In genomic region chr16:86073763-86074493, GRCh38 we compare ENCODE assay signal across 19 cellular contexts.
DNase-seq lines count a peak whose midpoint lies in the region; ATAC-seq, FAIRE-seq and TF ChIP-seq lines count a peak whose summit lies in the region.
"Had no signal": no experiment of that assay in that cellular context is flagged by ENCODE, and none has a peak within 500 bp of the region (broad histone marks: within the 10 kb centered on the region; RNA-seq: fewer than 3 reads in every experiment).

No MANE protein-coding gene starts in this region.

- intact Hi-C loops in tibial artery (cut with DNase I; ENCODE audit: low total_unique reads) = no loop called here

- CTCF ChIA-PET in H1 (lab: Charles Lee; ENCODE audit: partially characterized antibody) = interaction anchor here (0.6 to 4.9 kb wide), 33 partner anchors 9 to 452 kb away, joined by 3 to 75 read pairs (median 4); no protein-coding TSS in a partner anchor

- no peak overlapping the region for H2AFZ ChIP-seq in H1 (ENCODE audit: low read length)

- TF ChIP-seq CTCF in Peyer's patch (IDR thresholded peaks at IDR 0.05) = no peak
- no peak for TF ChIP-seq CTCF in H1 (IDR thresholded peaks at IDR 0.05; ENCODE audit: control extremely low read depth in 1 of 3, insufficient read depth in 1 of 3, low read depth in 1 of 3, low read length in 3 of 3)
- TF ChIP-seq CTCF in tibial artery (IDR thresholded peaks at IDR 0.05) = no peak

- peak overlapping the region; percentile 83 for H3K4ac ChIP-seq in H1 (replicated peaks; ENCODE audit: insufficient read length, low read depth, low read length)

- H3K27me3 ChIP-seq in Peyer's patch (no peaks in the 10 kb centered on the region), H1 (replicated peaks in 1 of 4; ENCODE audit: control insufficient read depth in 3 of 4, extremely low read depth in 1 of 4, insufficient read depth in 3 of 4, low read length in 3 of 4) (peaks cover 0 to 2% (median 0%) of the 10 kb centered on the region in 4 experiments; a peak in 2 of 7 replicates), tibial artery (peaks cover 0 to 83% of the 10 kb centered on the region in 2 donors)

- no peak overlapping the region for H3K27ac Mint-ChIP-seq in stimulated activated memory B cell treated with anti-CD40 and anti-IgM and Interleukin-4, amounts not matched to agents 10 μg/mL and 1 μg/mL and 100 μg/mL, for 72 hours

- peaks cover 69% of the 10 kb centered on the region for H3K27me3 Mint-ChIP-seq in stimulated activated memory B cell treated with anti-CD40 and anti-IgM and Interleukin-4, amounts not matched to agents 10 μg/mL and 1 μg/mL and 100 μg/mL, for 72 hours

- H3K9ac ChIP-seq in H1 (replicated peaks in 1 of 4; ENCODE audit: extremely low read depth in 1 of 4, low read depth in 3 of 4, low read length in 3 of 4) = no peak overlapping the region; a peak in 1 of 7 replicates

- H3K18ac ChIP-seq in H1 (ENCODE audit: extremely low read depth, low read length) = peak overlapping the region; percentile 32; the same call in 1 of the 2 replicates

- no peak overlapping the region for H3K4me3 ChIP-seq in Peyer's patch
- no peak overlapping the region for H3K4me3 ChIP-seq in H1 (ENCODE audit: extremely low read depth in 1 of 4, insufficient read depth in 2 of 4, low read depth in 3 of 4, low read length in 4 of 4)
- no peak overlapping the region for H3K4me3 ChIP-seq in tibial artery

- DNase-seq in Peyer's patch = peak in 2 of 3 donors; percentile 27 to 34
- DNase-seq in H1 (ENCODE audit: low read depth in 1 of 2, low spot score in 2 of 2) = no peak
- peak; percentile 62 for DNase-seq in mesenteric fat pad (ENCODE audit: low spot score)
- DNase-seq in tibial artery = peak; percentile 10 to 51
- no peak for DNase-seq in NCI-H2227 (lab: John Stamatoyannopoulos, UW; ENCODE audit: unreplicated experiment)
- DNase-seq: AML-193, Karpas-422, MM.1S, NCI-H2029, NCI-H2171 treated with DMSO at 0.1 percent for 48 hours, NCI-H510A, SIG-M5 had no signal

- peak overlapping the region; percentile 55 for H2BK120ac ChIP-seq in H1 (replicated peaks; ENCODE audit: low read depth, low read length)

- TF ChIP-seq EP300 in H1 (IDR thresholded peaks at IDR 0.05; ENCODE audit: borderline replicate concordance in 1 of 2, low read depth in 2 of 2, low read length in 2 of 2) = no peak

- H3K27ac ChIP-seq in Peyer's patch (peak overlapping the region in 2 of 4 donors; percentile 57 to 68), H1 (ENCODE audit: low read depth, low read length) (no peak overlapping the region), tibial artery (no peak overlapping the region)
- H3K27ac ChIP-seq: HL-60 had no signal

- TF ChIP-seq POLR2A in Peyer's patch (IDR thresholded peaks at IDR 0.05) = no peak
- no peak for TF ChIP-seq POLR2A in H1 (IDR thresholded peaks at IDR 0.05; ENCODE audit: control extremely low read depth in 1 of 2, low read depth in 2 of 2, low read length in 2 of 2)

- H2BK20ac ChIP-seq in H1 (ENCODE audit: low read length) = peak overlapping the region; percentile 90; the same call in 1 of the 2 replicates

- 80% methylated on average over 9 of the region's 9 CpGs; no CpG with 5 or more reads in 1 of the 2 experiments for WGBS in H1 (ENCODE audit: extremely low coverage in 1 of 2, insufficient coverage in 1 of 2, insufficient read length in 1 of 2, insufficient replicate concordance in 2 of 2, low coverage in 1 of 2, low lambda C conversion rate in 2 of 2, missing lambda C conversion rate in 1 of 2), 2 experiments

- no peak overlapping the region for H3K4me3 Mint-ChIP-seq in stimulated activated memory B cell treated with anti-CD40 and anti-IgM and Interleukin-4, amounts not matched to agents 10 μg/mL and 1 μg/mL and 100 μg/mL, for 72 hours

- H3K9me3 Mint-ChIP-seq in stimulated activated memory B cell treated with anti-CD40 and anti-IgM and Interleukin-4, amounts not matched to agents 10 μg/mL and 1 μg/mL and 100 μg/mL, for 72 hours = no peaks in the 10 kb centered on the region

- no peaks in the 10 kb centered on the region for H3K79me2 ChIP-seq in H1 (ENCODE audit: control insufficient read depth in 1 of 2, insufficient read depth in 2 of 2, low read length in 2 of 2)

- H2BK12ac ChIP-seq in H1 (ENCODE audit: low read depth, low read length) = peak overlapping the region; percentile 87; the same call in 1 of the 2 replicates

- TF ChIP-seq RAD21 in H1 (IDR thresholded peaks at IDR 0.05 in 1 of 2, conservative IDR thresholded peaks at IDR 0.05 in 1 of 2; ENCODE audit: low read depth in 2 of 2, low read length in 2 of 2) = no peak

- no peak for FAIRE-seq in H1 (lab: Jason Lieb, UNC)
- FAIRE-seq: GM12892, GM19239, RCC 7860 had no signal

- H3K23ac ChIP-seq in H1 (ENCODE audit: insufficient read length) = no peak overlapping the region

- peak overlapping the region; percentile 83; the same call in 1 of the 2 replicates for H2BK5ac ChIP-seq in H1 (ENCODE audit: low read depth, low read length)

- H3K36me3 ChIP-seq in Peyer's patch = no peaks in the 10 kb centered on the region
- no peaks in the 10 kb centered on the region for H3K36me3 ChIP-seq in H1 (ENCODE audit: control insufficient read depth in 2 of 4, insufficient read depth in 4 of 4, low read length in 3 of 4)
- H3K36me3 ChIP-seq in tibial artery = no peaks in the 10 kb centered on the region

- no peaks in the 10 kb centered on the region for H3K36me3 Mint-ChIP-seq in stimulated activated memory B cell treated with anti-CD40 and anti-IgM and Interleukin-4, amounts not matched to agents 10 μg/mL and 1 μg/mL and 100 μg/mL, for 72 hours

- no peak overlapping the region for H3K56ac ChIP-seq in H1 (replicated peaks; ENCODE audit: insufficient read length, low read depth, low read length)

- H4K20me1 ChIP-seq in H1 (replicated peaks in 1 of 2; ENCODE audit: control insufficient read depth in 1 of 2, insufficient read depth in 2 of 2, low read length in 2 of 2) = peaks cover 0 to 2% of the 10 kb centered on the region in 2 experiments

- H3K4me1 ChIP-seq in Peyer's patch = no peaks in the 10 kb centered on the region
- H3K4me1 ChIP-seq in H1 (replicated peaks in 1 of 4; ENCODE audit: control insufficient read depth in 3 of 4, insufficient read depth in 4 of 4, low read length in 3 of 4) = peaks cover 2 to 15% (median 5%) of the 10 kb centered on the region in 4 experiments; a peak in 6 of 7 replicates
- no peaks in the 10 kb centered on the region for H3K4me1 ChIP-seq in tibial artery

- H4K8ac ChIP-seq in H1 (ENCODE audit: extremely low read depth, insufficient read depth, low read length) = no peak overlapping the region

- H3K79me1 ChIP-seq in H1 (ENCODE audit: low read depth, low read length) = no peaks in the 10 kb centered on the region

- no peak overlapping the region for H4K5ac ChIP-seq in H1 (ENCODE audit: insufficient read length, low read depth, low read length)

- H3K23me2 ChIP-seq in H1 (ENCODE audit: low read depth, low read length) = no peaks in the 10 kb centered on the region

- no peak for ATAC-seq in stimulated activated memory B cell treated with anti-CD40 and anti-IgM and Interleukin-4, amounts not matched to agents 10 μg/mL and 1 μg/mL and 100 μg/mL, for 72 hours
- no peak for ATAC-seq in GM18498 (IDR thresholded peaks at IDR 0.05; ENCODE audit: unreplicated experiment)
- no peak for ATAC-seq in HG03159 (IDR thresholded peaks at IDR 0.05; ENCODE audit: unreplicated experiment)

- peak overlapping the region; percentile 94 for H4K91ac ChIP-seq in H1 (replicated peaks; ENCODE audit: insufficient read length, low read length)

- H3K4me1 Mint-ChIP-seq in stimulated activated memory B cell treated with anti-CD40 and anti-IgM and Interleukin-4, amounts not matched to agents 10 μg/mL and 1 μg/mL and 100 μg/mL, for 72 hours = no peaks in the 10 kb centered on the region

- H3K4me2 ChIP-seq in H1 (ENCODE audit: insufficient read depth in 1 of 2, low read depth in 2 of 2, low read length in 2 of 2) = no peak overlapping the region

- H3K9me3 ChIP-seq in Peyer's patch = no peaks in the 10 kb centered on the region
- H3K9me3 ChIP-seq in H1 (ENCODE audit: insufficient read depth in 2 of 2, low read depth in 1 of 2, low read length in 1 of 2) = no peaks in the 10 kb centered on the region
- H3K9me3 ChIP-seq in tibial artery = no peaks in the 10 kb centered on the region

- POLR2A ChIA-PET in H1 (lab: Charles Lee; ENCODE audit: partially characterized antibody) = no interaction called here

- H2BK15ac ChIP-seq in H1 (ENCODE audit: low read length) = peak overlapping the region; percentile 100

- H2AK5ac ChIP-seq in H1 (ENCODE audit: low read depth, low read length) = peak overlapping the region; percentile 96; the same call in 1 of the 2 replicates

- no peak overlapping the region for H3K14ac ChIP-seq in H1 (ENCODE audit: insufficient read length)

TF ChIP-seq in H1, 55 proteins besides CTCF, POLR2A, EP300 and RAD21:
- TF ChIP-seq TAF7 (optimal IDR thresholded peaks at IDR 0.05; ENCODE audit: borderline replicate concordance, low read depth, low read length) (no peak), SP4 (IDR thresholded peaks at IDR 0.05; ENCODE audit: low read length) (no peak), SIX5 (IDR thresholded peaks at IDR 0.05; ENCODE audit: low read depth, low read length) (no peak), YY1 (IDR thresholded peaks at IDR 0.05; ENCODE audit: low read depth, low read length) (no peak), NANOG (IDR thresholded peaks at IDR 0.05; ENCODE audit: insufficient read depth, low read depth, low read length, poor library complexity, severe bottlenecking) (no peak), KDM5A (IDR thresholded peaks at IDR 0.05; ENCODE audit: low read length) (no peak), SUZ12 (IDR thresholded peaks at IDR 0.05; ENCODE audit: low read length) (no peak), CTBP2 (IDR thresholded peaks at IDR 0.05; ENCODE audit: borderline replicate concordance, insufficient read depth, insufficient read length, low read length) (no peak), BCL11A (IDR thresholded peaks at IDR 0.05; ENCODE audit: low read depth in 2 of 2, low read length in 2 of 2) (no peak), TAF1 (IDR thresholded peaks at IDR 0.05; ENCODE audit: low read depth, low read length) (no peak), E2F6 (IDR thresholded peaks at IDR 0.05) (no peak), CHD1 (IDR thresholded peaks at IDR 0.05; ENCODE audit: low read depth, low read length) (no peak), MAFK (IDR thresholded peaks at IDR 0.05; ENCODE audit: low read depth, low read length) (no peak), BRCA1 (IDR thresholded peaks at IDR 0.05; ENCODE audit: low read depth, low read length) (no peak)

Comparison
In these comparisons a context has a peak if more than half of its experiments do, and no peak if none do; other contexts are left out.
1. DNase-seq: peak in Peyer's patch (2 of 3), mesenteric fat pad (single experiment) and tibial artery (2 of 2); none in H1 (0 of 2) and NCI-H2227 (single experiment).